19 cellular contexts compared by ENCODE assay signal in genomic region chr6:11311970-11312369, GRCh38.
"Had no signal": no experiment of that assay in that cellular context is flagged by ENCODE, and none has a peak within 500 bp of the region (broad histone marks: within the 10 kb centered on the region; RNA-seq: fewer than 3 reads in every experiment).

No MANE protein-coding gene starts in this region.

- H3K4me3 ChIP-seq: coronary artery, heart left ventricle, lung, right atrium auricular region, sigmoid colon, skin epidermis, tibial artery, upper lobe of left lung, uterus had no signal

- DNase-seq: effector CD4-positive, alpha-beta T cell; foreskin melanocyte; heart left ventricle; hippocampal formation; left colon; left ventricle myocardium superior; mesendoderm; naive thymus-derived CD4-positive, alpha-beta T cell; nephron progenitor cell; sigmoid colon; stimulated activated CD4-positive, alpha-beta T cell treated with anti-CD3 and anti-CD28 coated beads, Interleukin-12 subunit alpha, Interleukin-12 subunit beta, amount 100 ng/mL, for 4 hours; stimulated activated naive CD4-positive, alpha-beta T cell treated with Interleukin-2 at 50 U/mL for 16 hours; tibial artery; upper lobe of left lung; uterus had no signal

- H3K9me3 ChIP-seq: heart left ventricle, right atrium auricular region, sigmoid colon, tibial artery, upper lobe of left lung, uterus had no signal

- H3K27ac Mint-ChIP-seq: nephron progenitor cell had no signal

- H3K9me3 Mint-ChIP-seq: nephron progenitor cell had no signal

- H3K36me3 ChIP-seq: heart left ventricle, right atrium auricular region, sigmoid colon, tibial artery, upper lobe of left lung, uterus had no signal

- ATAC-seq: heart left ventricle; left colon; left ventricle myocardium superior; naive thymus-derived CD4-positive, alpha-beta T cell had no signal

- H3K4me3 Mint-ChIP-seq: naive thymus-derived CD4-positive, alpha-beta T cell; nephron progenitor cell had no signal

- H3K27ac ChIP-seq: coronary artery, heart left ventricle, right atrium auricular region, sigmoid colon, skin epidermis, tibial artery, upper lobe of left lung, uterus had no signal

- H3K27me3 ChIP-seq: heart left ventricle, right atrium auricular region, sigmoid colon, tibial artery, upper lobe of left lung, uterus had no signal

- H3K27me3 Mint-ChIP-seq: naive thymus-derived CD4-positive, alpha-beta T cell had no signal
